In genomic region chrX:132738951-132739350, GRCh38 we compare ENCODE assay signal across 23 cellular contexts.
"Had no signal": no experiment of that assay in that cellular context is flagged by ENCODE, and none has a peak within 500 bp of the region (broad histone marks: within the 10 kb centered on the region; RNA-seq: fewer than 3 reads in every experiment).

No MANE protein-coding gene starts in this region.

- H3K4me1 Mint-ChIP-seq: activated B cell treated with CpG ODN at 0.5 μM for 24 hours; activated T-helper 17 cell treated with anti-CD3 and anti-CD28 coated beads, Interleukin-2, amount 50 U/mL, for 72 hours had no signal

- DNase-seq: activated B cell treated with CpG ODN at 0.5 μM for 24 hours; activated CD4-positive, alpha-beta memory T cell treated with anti-CD3 and anti-CD28 coated beads for 36 hours; activated CD4-positive, alpha-beta T cell treated with anti-CD3 and anti-CD28 coated beads for 1 hour; activated CD4-positive, alpha-beta T cell treated with anti-CD3 and anti-CD28 coated beads, Interleukin-2, amount 10 ng/mL, durations not matched to agents 7 days and 5 days; activated gamma-delta T cell; activated naive CD4-positive, alpha-beta T cell treated with anti-CD3 and anti-CD28 coated beads for 36 hours; activated T-cell treated with anti-CD3 and anti-CD28 coated beads for 4 hours; activated T-cell treated with anti-CD3 and anti-CD28 coated beads, Interleukin-2, amount 50 U/mL, for 48 hours; caudate nucleus; NCI-H1092; NCI-H1417; NCI-H1694; NCI-H2029; NCI-H345; NCI-H510A; NCI-H526 treated with DMSO at 0.1 percent for 48 hours; PC-9; SHP77 treated with DMSO at 0.1 percent for 48 hours; T-helper 17 cell; T-helper 9 cell had no signal

- H3K9me3 Mint-ChIP-seq: activated B cell treated with CpG ODN at 0.5 μM for 24 hours; activated CD4-positive, alpha-beta memory T cell treated with anti-CD3 and anti-CD28 coated beads for 36 hours; activated CD4-positive, alpha-beta T cell treated with anti-CD3 and anti-CD28 coated beads, Interleukin-2, amount 10 ng/mL, durations not matched to agents 7 days and 5 days; activated naive CD4-positive, alpha-beta T cell treated with anti-CD3 and anti-CD28 coated beads for 36 hours; activated T-helper 17 cell treated with anti-CD3 and anti-CD28 coated beads, Interleukin-2, amount 50 U/mL, for 72 hours had no signal

- H3K27me3 Mint-ChIP-seq: activated B cell treated with CpG ODN at 0.5 μM for 24 hours; activated CD4-positive, alpha-beta memory T cell treated with anti-CD3 and anti-CD28 coated beads for 36 hours; activated CD4-positive, alpha-beta T cell treated with anti-CD3 and anti-CD28 coated beads, Interleukin-2, amount 10 ng/mL, durations not matched to agents 7 days and 5 days; activated naive CD8-positive, alpha-beta T cell had no signal

- H3K36me3 Mint-ChIP-seq: activated CD4-positive, alpha-beta memory T cell treated with anti-CD3 and anti-CD28 coated beads for 36 hours; activated naive CD8-positive, alpha-beta T cell had no signal

- H3K27ac Mint-ChIP-seq: activated B cell treated with CpG ODN at 0.5 μM for 24 hours; activated CD4-positive, alpha-beta memory T cell treated with anti-CD3 and anti-CD28 coated beads for 36 hours; activated CD4-positive, alpha-beta T cell treated with anti-CD3 and anti-CD28 coated beads, Interleukin-2, amount 10 ng/mL, durations not matched to agents 7 days and 5 days; activated naive CD4-positive, alpha-beta T cell treated with anti-CD3 and anti-CD28 coated beads for 36 hours; activated naive CD8-positive, alpha-beta T cell; activated T-helper 17 cell treated with anti-CD3 and anti-CD28 coated beads, Interleukin-2, amount 50 U/mL, for 72 hours; T-helper 17 cell had no signal

- H3K4me3 ChIP-seq: breast epithelium, PC-9 had no signal

- H3K9me3 ChIP-seq: breast epithelium had no signal

- H3K36me3 ChIP-seq: breast epithelium had no signal

- ATAC-seq: activated T-helper 17 cell treated with anti-CD3 and anti-CD28 coated beads, Interleukin-2, amount 50 U/mL, for 72 hours; T-helper 17 cell had no signal

- H3K27ac ChIP-seq: breast epithelium, PC-9 had no signal

- H3K4me3 Mint-ChIP-seq: activated B cell treated with CpG ODN at 0.5 μM for 24 hours; activated CD4-positive, alpha-beta memory T cell treated with anti-CD3 and anti-CD28 coated beads for 36 hours; activated CD4-positive, alpha-beta T cell treated with anti-CD3 and anti-CD28 coated beads, Interleukin-2, amount 10 ng/mL, durations not matched to agents 7 days and 5 days; activated naive CD4-positive, alpha-beta T cell treated with anti-CD3 and anti-CD28 coated beads for 36 hours; activated naive CD8-positive, alpha-beta T cell; activated T-helper 17 cell treated with anti-CD3 and anti-CD28 coated beads, Interleukin-2, amount 50 U/mL, for 72 hours had no signal
